Comparison of ENCODE assay signal across 15 cellular contexts in genomic region chr17:66777689-66778225, GRCh38. TPM values are rescaled to one million over a fixed set of nuclear protein-coding genes. Genes with fewer than 3 reads are reported as not detected.
DNase-seq lines count a peak whose midpoint lies in the region; ATAC-seq, FAIRE-seq and TF ChIP-seq lines count a peak whose summit lies in the region.
"Had no signal": no experiment of that assay in that cellular context is flagged by ENCODE, and none has a peak within 500 bp of the region (broad histone marks: within the 10 kb centered on the region; RNA-seq: fewer than 3 reads in every experiment).

No MANE protein-coding gene starts in this region.

- no peak for TF ChIP-seq CTCF in H9 (conservative IDR thresholded peaks at IDR 0.05)
- TF ChIP-seq CTCF in pancreas (IDR thresholded peaks at IDR 0.05), result no peak

- H2BK5ac ChIP-seq in H9 (ENCODE audit: insufficient read length, low read length), result no peak overlapping the region
- no peak overlapping the region for H2BK5ac ChIP-seq in trophoblast cell (ENCODE audit: low read depth, low read length, poor library complexity)

- H3K4me1 ChIP-seq in H9 (ENCODE audit: insufficient read depth, low read length) (peaks cover 11% of the 10 kb centered on the region; the same call in 1 of the 2 replicates), trophoblast cell (ENCODE audit: control insufficient read depth in 1 of 2, insufficient read depth in 2 of 2, low read length in 2 of 2) (peaks cover 1 to 4% of the 10 kb centered on the region in 2 experiments), pancreas (peaks cover 0 to 4% (median 2%) of the 10 kb centered on the region in 3 donors)

- H2BK120ac ChIP-seq in H9 (ENCODE audit: low read depth, low read length, poor library complexity, severe bottlenecking) (no peak overlapping the region), trophoblast cell (ENCODE audit: insufficient read depth, low read length, poor library complexity) (no peak overlapping the region)

- no peak overlapping the region for H3K23ac ChIP-seq in H9 (ENCODE audit: insufficient read length, low read depth, low read length)
- H3K23ac ChIP-seq in trophoblast cell (ENCODE audit: low read length), result no peak overlapping the region

- intact Hi-C loops in pancreas (cut with DNase I), result no loop called here

- H3K9ac ChIP-seq in H9 (ENCODE audit: extremely low read depth, insufficient read length, low read length) (no peak overlapping the region), trophoblast cell (ENCODE audit: low read length) (no peak overlapping the region)

- H3K9me3 ChIP-seq in H9 (ENCODE audit: control insufficient read depth, low read depth, low read length) (no peaks in the 10 kb centered on the region), trophoblast cell (ENCODE audit: insufficient read depth, low read depth, low read length) (peaks cover 1% of the 10 kb centered on the region), pancreas (no peaks in the 10 kb centered on the region)

- no peak overlapping the region for H3T11ph ChIP-seq in H9 (ENCODE audit: low read length)

- no peak overlapping the region for H4K12ac ChIP-seq in trophoblast cell (ENCODE audit: low read depth, low read length)

- H3K14ac ChIP-seq in H9 (ENCODE audit: insufficient read depth, low read length) (no peak overlapping the region), trophoblast cell (ENCODE audit: low read length) (no peak overlapping the region)

- H4K91ac ChIP-seq in H9 (ENCODE audit: insufficient read length, low read depth, low read length) (no peak overlapping the region), trophoblast cell (ENCODE audit: low read depth, low read length) (no peak overlapping the region)

- WGBS in H9 (ENCODE audit: extremely low coverage, insufficient read length, low lambda C conversion rate), result no CpG with 5 or more reads among the region's 7 CpGs
- no CpG with 5 or more reads among the region's 7 CpGs for WGBS in trophoblast cell (ENCODE audit: extremely low coverage, insufficient coverage, insufficient read length)
- WGBS in pancreas, 2 donors, result 91 to 96% methylated on average over 7 of the region's 7 CpGs

- peak overlapping the region; percentile 84 for H3K27ac ChIP-seq in H9 (ENCODE audit: insufficient read length, low read depth, low read length)
- no peak overlapping the region for H3K27ac ChIP-seq in trophoblast cell (ENCODE audit: low read depth, low read length)
- no peak overlapping the region for H3K27ac ChIP-seq in pancreas

- H4K20me1 ChIP-seq in H9 (ENCODE audit: control insufficient read depth, insufficient read depth, insufficient read length), result no peaks in the 10 kb centered on the region

- H3K4me1 Mint-ChIP-seq in H9, result peaks cover 58 to 68% of the 10 kb centered on the region in 2 experiments

- H3K79me1 ChIP-seq in H9 (ENCODE audit: insufficient read depth, low read depth, low read length, poor library complexity, severe bottlenecking) (no peaks in the 10 kb centered on the region), trophoblast cell (ENCODE audit: low read length) (no peaks in the 10 kb centered on the region)

- H3K9me3 Mint-ChIP-seq in H9, result no peaks in the 10 kb centered on the region

- H3K4ac ChIP-seq in H9 (ENCODE audit: low read depth, low read length) (no peak overlapping the region), trophoblast cell (ENCODE audit: low read depth, low read length) (no peak overlapping the region)

- H4K5ac ChIP-seq in H9 (ENCODE audit: insufficient read length, low read depth, low read length), result no peak overlapping the region

- H3K27me3 Mint-ChIP-seq in H9 (ENCODE audit: low read depth), result no peaks in the 10 kb centered on the region
- H3K27me3 Mint-ChIP-seq: naive thymus-derived CD4-positive, alpha-beta T cell had no signal

- H3K27ac Mint-ChIP-seq in H9, result peak overlapping the region; percentile 96 to 100 (median 97)

- no peak overlapping the region for H2BK15ac ChIP-seq in H9 (ENCODE audit: low read depth, low read length)

- H2BK12ac ChIP-seq in H9 (ENCODE audit: insufficient read length, low read depth, low read length), result no peak overlapping the region
- no peak overlapping the region for H2BK12ac ChIP-seq in trophoblast cell (ENCODE audit: low read length)

- H3K23me2 ChIP-seq in H9 (ENCODE audit: insufficient read length, low read depth, low read length, poor library complexity, severe bottlenecking), result no peaks in the 10 kb centered on the region

- no peaks in the 10 kb centered on the region for H3K36me3 ChIP-seq in trophoblast cell (ENCODE audit: control insufficient read depth in 1 of 2, insufficient read depth in 2 of 2, low read length in 2 of 2)
- H3K36me3 ChIP-seq in pancreas, result no peaks in the 10 kb centered on the region

- no peak overlapping the region for H3K4me3 ChIP-seq in trophoblast cell (ENCODE audit: low read depth, low read length)
- H3K4me3 ChIP-seq in pancreas, result no peak overlapping the region

- H2AK5ac ChIP-seq in H9 (ENCODE audit: insufficient read length, low read length), result no peak overlapping the region
- H2AK5ac ChIP-seq in trophoblast cell (ENCODE audit: low read length), result no peak overlapping the region

- no peak overlapping the region for H2AFZ ChIP-seq in H9 (ENCODE audit: low read length)
- no peak overlapping the region for H2AFZ ChIP-seq in trophoblast cell (ENCODE audit: insufficient read depth, low read length, poor library complexity)

- H3K36me3 Mint-ChIP-seq in H9 (ENCODE audit: insufficient read depth in 1 of 3, low read depth in 3 of 3), result no peaks in the 10 kb centered on the region; a peak in 2 of 7 replicates

- no peaks in the 10 kb centered on the region for H3K79me2 ChIP-seq in H9 (ENCODE audit: insufficient read depth, low read length)
- no peaks in the 10 kb centered on the region for H3K79me2 ChIP-seq in trophoblast cell (ENCODE audit: control insufficient read depth, insufficient read depth, low read length, poor library complexity)

- H3K27me3 ChIP-seq in H9 (ENCODE audit: insufficient read depth, low read length) (no peaks in the 10 kb centered on the region), trophoblast cell (ENCODE audit: insufficient read depth, low read length) (no peaks in the 10 kb centered on the region), pancreas (no peaks in the 10 kb centered on the region)

- H4K8ac ChIP-seq in H9 (replicated peaks; ENCODE audit: insufficient read length, low read depth, low read length), result no peak overlapping the region
- no peak overlapping the region for H4K8ac ChIP-seq in trophoblast cell (ENCODE audit: low read depth, low read length)

- ATAC-seq in pancreas (no peak), GM19463 (IDR thresholded peaks at IDR 0.05; ENCODE audit: unreplicated experiment) (no peak)
- ATAC-seq: naive thymus-derived CD4-positive, alpha-beta T cell had no signal

- peak overlapping the region; percentile 19 to 39; a peak in 2 of 5 replicates for H3K4me3 Mint-ChIP-seq in H9
- H3K4me3 Mint-ChIP-seq: naive thymus-derived CD4-positive, alpha-beta T cell had no signal

- DNase-seq in H9 (peak; percentile 95), NCI-H510A treated with DMSO at 0.1 percent for 48 hours (lab: John Stamatoyannopoulos, UW) (peak; percentile 85), fibroblast of peridontal ligament (ENCODE audit: extremely low read depth) (peak; percentile 10), trophoblast cell (no peak), pancreas (no peak), NCI-H1694 (lab: John Stamatoyannopoulos, UW) (no peak), GF-D8 (lab: John Stamatoyannopoulos, UW) (no peak)
- DNase-seq: GDM1; naive thymus-derived CD4-positive, alpha-beta T cell; NCI-H2171; T-helper 1 cell had no signal

- no peak overlapping the region for H3K56ac ChIP-seq in H9 (ENCODE audit: insufficient read length, low read depth, low read length)

- H3K4me2 ChIP-seq in H9 (ENCODE audit: insufficient read depth, insufficient read length, low read length) (peak overlapping the region; percentile 9), trophoblast cell (ENCODE audit: low read length) (peak overlapping the region; percentile 22)

- H2BK20ac ChIP-seq in H9 (ENCODE audit: low read depth, low read length, poor library complexity, severe bottlenecking), result no peak overlapping the region

- H3K18ac ChIP-seq in H9 (ENCODE audit: insufficient read length, low read depth, low read length), result no peak overlapping the region
- no peak overlapping the region for H3K18ac ChIP-seq in trophoblast cell (ENCODE audit: low read length)

- no peak for FAIRE-seq in pancreas (lab: Jason Lieb, UNC)
- FAIRE-seq: bronchial epithelial cell had no signal

RNA-seq across cellular contexts. Expression of gene CACNG5, which starts 57.2 kb away (rescaled TPM):
- total RNA-seq in H9 (2021) (1.2 and 1.6 TPM in 2 replicates), pancreas (under 1 TPM in 4 of 6 donors, not detected in 2; 0.22 to 0.43 (median 0.29) TPM)
- not detected in 2 replicates for polyA plus RNA-seq in trophoblast cell (2013)
- under 1 TPM; 0.15 to 0.77 TPM for polyA plus RNA-seq in pancreas
- total RNA-seq: bronchial epithelial cell; glomerular endothelial cell; naive thymus-derived CD4-positive, alpha-beta T cell; subcutaneous adipose tissue had no signal
- polyA plus RNA-seq: naive thymus-derived CD4-positive, alpha-beta T cell had no signal

Comparison
In these comparisons a context has a peak if more than half of its experiments do, and no peak if none do; other contexts are left out.
1. DNase-seq: peak in H9 (single experiment), NCI-H510A treated with DMSO at 0.1 percent for 48 hours (single experiment) and fibroblast of peridontal ligament (single experiment); none in trophoblast cell (0 of 2), pancreas (0 of 6), NCI-H1694 (single experiment) and GF-D8 (single experiment).